ENCODE assay signal across 19 cellular contexts in genomic region chr12:108033091-108033490, GRCh38.
"Had no signal": no experiment of that assay in that cellular context is flagged by ENCODE, and none has a peak within 500 bp of the region (broad histone marks: within the 10 kb centered on the region; RNA-seq: fewer than 3 reads in every experiment).

No MANE protein-coding gene starts in this region.

- H3K4me1 Mint-ChIP-seq: activated CD4-positive, alpha-beta T cell treated with anti-CD3 and anti-CD28 coated beads, Interleukin-2, amount 10 ng/mL, durations not matched to agents 24 days and 14 days; activated naive CD4-positive, alpha-beta T cell treated with anti-CD3 and anti-CD28 coated beads, Interleukin-2, amount 50 U/mL, for 24 hours; natural killer cell; stimulated activated naive CD8-positive, alpha-beta T cell treated with anti-CD3 and anti-CD28 coated beads, Interleukin-15, amount 100 ng/mL, for 72 hours had no signal

- H3K4me3 Mint-ChIP-seq: activated CD4-positive, alpha-beta memory T cell treated with anti-CD3 and anti-CD28 coated beads, Interleukin-2, amount 10 ng/mL, durations not matched to agents 7 days and 5 days; activated CD4-positive, alpha-beta T cell treated with anti-CD3 and anti-CD28 coated beads, Interleukin-2, amount 10 ng/mL, durations not matched to agents 24 days and 14 days; activated naive CD4-positive, alpha-beta T cell treated with anti-CD3 and anti-CD28 coated beads, Interleukin-2, amount 50 U/mL, for 24 hours; brain; natural killer cell; stimulated activated effector memory CD8-positive, alpha-beta T cell treated with anti-CD3 and anti-CD28 coated beads, Interleukin-12 subunit alpha, Interleukin-12 subunit beta, amount 100 ng/mL, for 72 hours; stimulated activated naive CD8-positive, alpha-beta T cell treated with anti-CD3 and anti-CD28 coated beads, Interleukin-15, amount 100 ng/mL, for 72 hours had no signal

- H3K27ac Mint-ChIP-seq: activated CD4-positive, alpha-beta memory T cell treated with anti-CD3 and anti-CD28 coated beads, Interleukin-2, amount 10 ng/mL, durations not matched to agents 7 days and 5 days; activated CD4-positive, alpha-beta T cell treated with anti-CD3 and anti-CD28 coated beads, Interleukin-2, amount 10 ng/mL, durations not matched to agents 24 days and 14 days; activated naive CD4-positive, alpha-beta T cell treated with anti-CD3 and anti-CD28 coated beads, Interleukin-2, amount 50 U/mL, for 24 hours; natural killer cell; stimulated activated effector memory CD8-positive, alpha-beta T cell treated with anti-CD3 and anti-CD28 coated beads, Interleukin-12 subunit alpha, Interleukin-12 subunit beta, amount 100 ng/mL, for 72 hours; stimulated activated naive CD8-positive, alpha-beta T cell treated with anti-CD3 and anti-CD28 coated beads, Interleukin-15, amount 100 ng/mL, for 72 hours had no signal

- H3K27me3 Mint-ChIP-seq: activated CD4-positive, alpha-beta memory T cell treated with anti-CD3 and anti-CD28 coated beads, Interleukin-2, amount 10 ng/mL, durations not matched to agents 7 days and 5 days had no signal

- H3K27ac ChIP-seq: foreskin keratinocyte, left ventricle myocardium inferior, pancreas, psoas muscle, right atrium auricular region, tibial artery had no signal

- DNase-seq: activated CD4-positive, alpha-beta memory T cell treated with anti-CD3 and anti-CD28 coated beads, Interleukin-2, amount 10 ng/mL, durations not matched to agents 7 days and 5 days; activated CD4-positive, alpha-beta T cell treated with anti-CD3 and anti-CD28 coated beads, Interleukin-2, amount 10 ng/mL, durations not matched to agents 24 days and 14 days; activated gamma-delta T cell treated with Interleukin-2 at 50 U/mL for 16 hours; anterior cingulate cortex; effector CD4-positive, alpha-beta T cell; foreskin keratinocyte; left ventricle myocardium inferior; midbrain; natural killer cell; pancreas; psoas muscle; stimulated activated CD4-positive, alpha-beta T cell treated with anti-CD3 and anti-CD28 coated beads, Interleukin-12 subunit alpha, Interleukin-12 subunit beta, amount 100 ng/mL, for 4 hours; stimulated activated naive CD8-positive, alpha-beta T cell treated with anti-CD3 and anti-CD28 coated beads, Interleukin-15, amount 100 ng/mL, for 72 hours; tibial artery had no signal

- H3K27me3 ChIP-seq: foreskin keratinocyte, pancreas, right atrium auricular region had no signal

- H3K4me3 ChIP-seq: left ventricle myocardium inferior, pancreas, psoas muscle, right atrium auricular region, tibial artery had no signal

- H3K4me1 ChIP-seq: foreskin keratinocyte, left ventricle myocardium inferior, pancreas, psoas muscle, right atrium auricular region, tibial artery had no signal

- H3K36me3 Mint-ChIP-seq: activated naive CD4-positive, alpha-beta T cell treated with anti-CD3 and anti-CD28 coated beads, Interleukin-2, amount 50 U/mL, for 24 hours; brain; natural killer cell; stimulated activated effector memory CD8-positive, alpha-beta T cell treated with anti-CD3 and anti-CD28 coated beads, Interleukin-12 subunit alpha, Interleukin-12 subunit beta, amount 100 ng/mL, for 72 hours had no signal

- ATAC-seq: activated CD4-positive, CD25-positive, alpha-beta regulatory T cell treated with anti-CD3 and anti-CD28 coated beads, Interleukin-2, amount 50 U/mL, for 24 hours; foreskin keratinocyte; natural killer cell; pancreas; psoas muscle; stimulated activated effector memory CD8-positive, alpha-beta T cell treated with anti-CD3 and anti-CD28 coated beads, Interleukin-12 subunit alpha, Interleukin-12 subunit beta, amount 100 ng/mL, for 72 hours; stimulated activated naive CD8-positive, alpha-beta T cell treated with anti-CD3 and anti-CD28 coated beads, Interleukin-15, amount 100 ng/mL, for 72 hours had no signal

- H3K9me3 Mint-ChIP-seq: activated CD4-positive, alpha-beta memory T cell treated with anti-CD3 and anti-CD28 coated beads, Interleukin-2, amount 10 ng/mL, durations not matched to agents 7 days and 5 days; activated CD4-positive, alpha-beta T cell treated with anti-CD3 and anti-CD28 coated beads, Interleukin-2, amount 10 ng/mL, durations not matched to agents 24 days and 14 days; activated naive CD4-positive, alpha-beta T cell treated with anti-CD3 and anti-CD28 coated beads, Interleukin-2, amount 50 U/mL, for 24 hours; natural killer cell; stimulated activated effector memory CD8-positive, alpha-beta T cell treated with anti-CD3 and anti-CD28 coated beads, Interleukin-12 subunit alpha, Interleukin-12 subunit beta, amount 100 ng/mL, for 72 hours; stimulated activated naive CD8-positive, alpha-beta T cell treated with anti-CD3 and anti-CD28 coated beads, Interleukin-15, amount 100 ng/mL, for 72 hours had no signal

- H3K9me3 ChIP-seq: left ventricle myocardium inferior, pancreas, psoas muscle, right atrium auricular region, tibial artery had no signal

- H3K36me3 ChIP-seq: left ventricle myocardium inferior, pancreas, right atrium auricular region, tibial artery had no signal
